In the genomic region with DNA sequence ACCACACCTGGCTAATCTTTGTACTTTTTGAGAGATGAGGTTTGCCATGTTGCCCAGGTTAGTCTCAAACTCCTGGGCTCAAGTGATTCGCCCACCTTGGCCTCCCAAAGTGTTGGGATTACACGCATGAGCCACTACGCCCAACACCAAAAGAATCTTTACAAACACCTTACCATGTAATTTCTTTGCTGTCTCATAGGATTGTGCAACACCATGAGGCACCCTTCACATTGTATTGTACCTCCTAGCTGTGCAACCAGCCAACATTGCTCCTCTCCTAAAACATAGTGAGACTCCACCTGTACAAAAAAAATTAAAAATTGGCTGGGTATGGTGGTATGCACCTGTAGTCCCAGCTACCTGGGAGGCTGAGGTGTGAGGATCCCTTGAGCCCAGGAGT, we compare ENCODE assay signal across 19 cellular contexts.
"Had no signal": no experiment of that assay in that cellular context is flagged by ENCODE, and none has a peak within 500 bp of the region (broad histone marks: within the 10 kb centered on the region; RNA-seq: fewer than 3 reads in every experiment).

No MANE protein-coding gene starts in this region.

- DNase-seq: activated CD4-positive, CD25-positive, alpha-beta regulatory T cell; activated CD8-positive, alpha-beta memory T cell treated with anti-CD3 and anti-CD28 coated beads for 24 hours; activated effector memory CD4-positive, alpha-beta T cell treated with Interleukin-2 at 50 U/mL for 16 hours; cortex of kidney; effector memory CD8-positive, alpha-beta T cell; foreskin melanocyte; heart right ventricle; left lung; lower lobe of right lung; natural killer cell; occipital lobe; psoas muscle; stimulated activated naive CD4-positive, alpha-beta T cell; testis; transverse colon had no signal

- ATAC-seq: effector memory CD8-positive, alpha-beta T cell; heart right ventricle; lower lobe of right lung; natural killer cell; psoas muscle had no signal

- H3K4me3 Mint-ChIP-seq: activated CD4-positive, alpha-beta T cell treated with anti-CD3 and anti-CD28 coated beads for 36 hours; activated naive CD8-positive, alpha-beta T cell treated with anti-CD3 and anti-CD28 coated beads for 36 hours; brain; effector memory CD8-positive, alpha-beta T cell; natural killer cell; neural progenitor cell had no signal

- H3K27ac Mint-ChIP-seq: activated CD4-positive, alpha-beta T cell treated with anti-CD3 and anti-CD28 coated beads for 36 hours; activated naive CD8-positive, alpha-beta T cell treated with anti-CD3 and anti-CD28 coated beads for 36 hours; brain; effector memory CD8-positive, alpha-beta T cell; natural killer cell; neural progenitor cell had no signal

- H3K9me3 Mint-ChIP-seq: activated naive CD8-positive, alpha-beta T cell treated with anti-CD3 and anti-CD28 coated beads for 36 hours; brain; effector memory CD8-positive, alpha-beta T cell; natural killer cell; neural progenitor cell had no signal

- H3K36me3 Mint-ChIP-seq: activated naive CD8-positive, alpha-beta T cell treated with anti-CD3 and anti-CD28 coated beads for 36 hours; brain; natural killer cell; neural progenitor cell had no signal

- H3K27me3 Mint-ChIP-seq: activated CD4-positive, alpha-beta T cell treated with anti-CD3 and anti-CD28 coated beads for 36 hours; activated naive CD8-positive, alpha-beta T cell treated with anti-CD3 and anti-CD28 coated beads for 36 hours; effector memory CD8-positive, alpha-beta T cell had no signal
